21 cellular contexts compared by ENCODE assay signal in the genomic region with DNA sequence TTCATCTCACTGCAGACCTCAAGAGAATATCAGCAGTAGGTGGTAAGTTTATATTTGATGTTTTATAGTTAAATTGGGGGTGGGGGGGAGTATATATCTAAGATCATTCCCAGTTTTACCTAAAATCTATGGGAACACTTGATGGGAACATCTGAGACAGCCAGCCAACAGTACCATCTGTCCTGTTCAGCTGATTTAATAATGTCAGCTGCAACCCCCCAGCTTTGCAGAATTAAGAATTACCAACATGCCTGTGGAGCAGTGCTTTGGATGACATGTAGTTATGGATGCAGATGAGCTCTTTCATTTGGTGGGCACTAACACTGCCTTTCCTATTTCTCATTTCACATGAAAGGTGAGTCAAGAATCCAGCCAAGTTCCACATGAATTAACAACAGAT.
"Had no signal": no experiment of that assay in that cellular context is flagged by ENCODE, and none has a peak within 500 bp of the region (broad histone marks: within the 10 kb centered on the region; RNA-seq: fewer than 3 reads in every experiment).

No MANE protein-coding gene starts in this region.

- H3K27ac Mint-ChIP-seq: stimulated activated memory B cell treated with anti-CD40 and anti-IgM and Interleukin-4, amounts not matched to agents 10 μg/mL and 1 μg/mL and 100 μg/mL, for 72 hours; stimulated activated naive CD8-positive, alpha-beta T cell treated with anti-CD3 and anti-CD28 coated beads, Interleukin-15, Interleukin-2, amounts not matched to agents 100 ng/mL and 50 ng/mL, for 24 hours had no signal

- H3K4me1 Mint-ChIP-seq: stimulated activated memory B cell treated with anti-CD40 and anti-IgM and Interleukin-4, amounts not matched to agents 10 μg/mL and 1 μg/mL and 100 μg/mL, for 72 hours had no signal

- ATAC-seq: heart left ventricle; left colon; left ventricle myocardium superior; naive thymus-derived CD8-positive, alpha-beta T cell; pancreas; right lobe of liver; stimulated activated memory B cell treated with anti-CD40 and anti-IgM and Interleukin-4, amounts not matched to agents 10 μg/mL and 1 μg/mL and 100 μg/mL, for 72 hours; upper lobe of right lung had no signal

- H3K27ac ChIP-seq: coronary artery, heart left ventricle, pancreas, prostate gland, right lobe of liver, spleen, tibial artery, upper lobe of right lung, vagina had no signal

- H3K4me1 ChIP-seq: heart left ventricle, pancreas, prostate gland, right lobe of liver, spleen, tibial artery, upper lobe of right lung, vagina had no signal

- FAIRE-seq: frontal cortex, pancreas had no signal

- H3K27me3 Mint-ChIP-seq: naive thymus-derived CD8-positive, alpha-beta T cell; stimulated activated memory B cell treated with anti-CD40 and anti-IgM and Interleukin-4, amounts not matched to agents 10 μg/mL and 1 μg/mL and 100 μg/mL, for 72 hours; stimulated activated naive CD8-positive, alpha-beta T cell treated with anti-CD3 and anti-CD28 coated beads, Interleukin-15, Interleukin-2, amounts not matched to agents 100 ng/mL and 50 ng/mL, for 24 hours had no signal

- H3K9me3 ChIP-seq: heart left ventricle, pancreas, prostate gland, right lobe of liver, spleen, tibial artery, upper lobe of right lung, vagina had no signal

- H3K4me3 Mint-ChIP-seq: naive thymus-derived CD8-positive, alpha-beta T cell; stimulated activated memory B cell treated with anti-CD40 and anti-IgM and Interleukin-4, amounts not matched to agents 10 μg/mL and 1 μg/mL and 100 μg/mL, for 72 hours; stimulated activated naive CD8-positive, alpha-beta T cell treated with anti-CD3 and anti-CD28 coated beads, Interleukin-15, Interleukin-2, amounts not matched to agents 100 ng/mL and 50 ng/mL, for 24 hours had no signal

- H3K4me3 ChIP-seq: coronary artery, heart left ventricle, pancreas, prostate gland, right lobe of liver, spleen, tibial artery, upper lobe of right lung, vagina had no signal

- H3K9me3 Mint-ChIP-seq: naive thymus-derived CD8-positive, alpha-beta T cell; stimulated activated memory B cell treated with anti-CD40 and anti-IgM and Interleukin-4, amounts not matched to agents 10 μg/mL and 1 μg/mL and 100 μg/mL, for 72 hours; stimulated activated naive CD8-positive, alpha-beta T cell treated with anti-CD3 and anti-CD28 coated beads, Interleukin-15, Interleukin-2, amounts not matched to agents 100 ng/mL and 50 ng/mL, for 24 hours had no signal

- H3K27me3 ChIP-seq: heart left ventricle, pancreas, right lobe of liver, spleen, tibial artery, upper lobe of right lung, vagina had no signal

- DNase-seq: effector CD4-positive, alpha-beta T cell; heart left ventricle; hippocampal formation; left colon; left ventricle myocardium superior; naive thymus-derived CD8-positive, alpha-beta T cell; occipital lobe; pancreas; right lobe of liver; spleen; stimulated activated CD4-positive, alpha-beta T cell treated with anti-CD3 and anti-CD28 coated beads, Interleukin-15, amount 100 ng/mL, for 24 hours; stimulated activated CD4-positive, alpha-beta T cell treated with anti-CD3 and anti-CD28 coated beads, Interleukin-1b, Interleukin-23, amount 100 ng/mL, for 48 hours; stimulated activated CD4-positive, alpha-beta T cell treated with anti-CD3 and anti-CD28 coated beads, Interleukin-4, amount 100 ng/mL, for 24 hours; tibial artery; upper lobe of right lung had no signal
